Comparison of ENCODE assay signal across 28 cellular contexts in genomic region chr3:85068911-85069310, GRCh38.
"Had no signal": no experiment of that assay in that cellular context is flagged by ENCODE, and none has a peak within 500 bp of the region (broad histone marks: within the 10 kb centered on the region; RNA-seq: fewer than 3 reads in every experiment).

No MANE protein-coding gene starts in this region.

- FAIRE-seq: astrocyte, bronchial epithelial cell had no signal

- H3K4me1 ChIP-seq: esophagus muscularis mucosa, foreskin keratinocyte, gastroesophageal sphincter, heart right ventricle had no signal

- H2AFZ ChIP-seq: hepatocyte had no signal

- H3K4me3 ChIP-seq: coronary artery, dorsolateral prefrontal cortex, esophagus muscularis mucosa, gastroesophageal sphincter, heart right ventricle, hepatocyte had no signal

- H3K79me2 ChIP-seq: hepatocyte had no signal

- H3K9me3 ChIP-seq: esophagus muscularis mucosa, gastroesophageal sphincter, heart right ventricle had no signal

- H3K27me3 ChIP-seq: brain microvascular endothelial cell, dorsolateral prefrontal cortex, esophagus muscularis mucosa, foreskin keratinocyte, gastroesophageal sphincter, heart right ventricle, hepatocyte had no signal

- H3K4me2 ChIP-seq: hepatocyte had no signal

- H3K27ac ChIP-seq: brain microvascular endothelial cell, coronary artery, dorsolateral prefrontal cortex, esophagus muscularis mucosa, foreskin keratinocyte, gastroesophageal sphincter, heart right ventricle, hepatocyte, WERI-Rb-1 had no signal

- H3K36me3 ChIP-seq: brain microvascular endothelial cell, esophagus muscularis mucosa, gastroesophageal sphincter, heart right ventricle, WERI-Rb-1 had no signal

- DNase-seq: activated B cell treated with CpG ODN at 0.5 μM for 24 hours; activated CD4-positive, alpha-beta T cell treated with anti-CD3 and anti-CD28 coated beads for 48 hours; activated CD4-positive, alpha-beta T cell treated with anti-CD3 and anti-CD28 coated beads, Interleukin-2, amount 50 U/mL, for 1 hour; activated CD4-positive, alpha-beta T cell treated with anti-CD3 and anti-CD28 coated beads, Interleukin-2, amount 50 U/mL, for 48 hours; activated CD8-positive, alpha-beta memory T cell treated with anti-CD3 and anti-CD28 coated beads for 24 hours; activated CD8-positive, alpha-beta T cell treated with anti-CD3 and anti-CD28 coated beads for 36 hours; activated effector memory CD4-positive, alpha-beta T cell treated with Interleukin-2 at 50 U/mL for 16 hours; activated gamma-delta T cell treated with Interleukin-2 at 50 U/mL for 16 hours; activated naive CD4-positive, alpha-beta T cell treated with anti-CD3 and anti-CD28 coated beads, Interleukin-2, amount 50 U/mL, for 16 hours; activated naive CD4-positive, alpha-beta T cell treated with Interleukin-2 at 50 U/mL for 16 hours; activated T-cell treated with anti-CD3 and anti-CD28 coated beads, Interleukin-2, amount 50 U/mL, for 4 hours; amniotic stem cell; anterior cingulate cortex; brain microvascular endothelial cell; dorsolateral prefrontal cortex; effector memory CD4-positive, alpha-beta T cell; endodermal cell; erythroblast; foreskin keratinocyte; heart right ventricle; T1000; WERI-Rb-1 had no signal
